ENCODE assay signal across 1 cellular context in the genomic region with DNA sequence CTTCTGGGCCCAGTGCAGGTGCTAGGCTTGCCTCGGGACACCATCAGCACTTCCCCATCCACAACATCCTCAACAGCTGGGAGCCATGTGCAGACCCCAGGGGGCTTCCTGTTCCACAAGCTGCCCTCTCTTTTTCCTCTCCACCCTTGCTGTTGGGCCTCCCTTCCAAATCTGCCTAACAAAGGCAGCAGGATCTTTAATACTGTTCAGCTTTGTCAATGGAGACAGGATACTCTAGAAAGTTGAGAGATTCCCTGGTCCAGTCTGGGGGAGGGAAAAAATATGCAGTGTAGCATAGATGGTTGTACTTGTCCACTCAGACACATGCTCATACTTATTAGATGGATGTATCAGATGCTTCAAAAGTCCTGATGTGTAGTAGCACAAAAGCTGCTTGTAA.
TF ChIP-seq lines count a peak whose summit lies in the region.

No MANE protein-coding gene starts in this region.

TF ChIP-seq in H1, 55 proteins besides CTCF, POLR2A, EP300 and RAD21:
- TF ChIP-seq, protein P1, sequence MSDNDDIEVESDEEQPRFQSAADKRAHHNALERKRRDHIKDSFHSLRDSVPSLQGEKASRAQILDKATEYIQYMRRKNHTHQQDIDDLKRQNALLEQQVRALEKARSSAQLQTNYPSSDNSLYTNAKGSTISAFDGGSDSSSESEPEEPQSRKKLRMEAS (IDR thresholded peaks at IDR 0.05), result peak; percentile 34; the same call in 1 of the 2 replicates
- TF ChIP-seq EGR1 (IDR thresholded peaks at IDR 0.05; ENCODE audit: borderline replicate concordance, low read depth, low read length) (0 out of 2 replicates have a peak, but pooled peaks have one; percentile 14), TCF12 (IDR thresholded peaks at IDR 0.05; ENCODE audit: low read depth, low read length) (0 out of 2 replicates have a peak, but pooled peaks have one; percentile 15), POU5F1 (IDR thresholded peaks at IDR 0.05; ENCODE audit: low read depth, low read length) (0 out of 2 replicates have a peak, but pooled peaks have one; percentile 52)
- TF ChIP-seq, protein P2, sequence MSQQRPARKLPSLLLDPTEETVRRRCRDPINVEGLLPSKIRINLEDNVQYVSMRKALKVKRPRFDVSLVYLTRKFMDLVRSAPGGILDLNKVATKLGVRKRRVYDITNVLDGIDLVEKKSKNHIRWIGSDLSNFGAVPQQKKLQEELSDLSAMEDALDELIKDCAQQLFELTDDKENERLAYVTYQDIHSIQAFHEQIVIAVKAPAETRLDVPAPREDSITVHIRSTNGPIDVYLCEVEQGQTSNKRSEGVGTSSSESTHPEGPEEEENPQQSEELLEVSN (IDR thresholded peaks at IDR 0.05), result peak; percentile 40; the same call in 1 of the 2 replicates
